ENCODE assay signal across 9 cellular contexts in the genomic region with DNA sequence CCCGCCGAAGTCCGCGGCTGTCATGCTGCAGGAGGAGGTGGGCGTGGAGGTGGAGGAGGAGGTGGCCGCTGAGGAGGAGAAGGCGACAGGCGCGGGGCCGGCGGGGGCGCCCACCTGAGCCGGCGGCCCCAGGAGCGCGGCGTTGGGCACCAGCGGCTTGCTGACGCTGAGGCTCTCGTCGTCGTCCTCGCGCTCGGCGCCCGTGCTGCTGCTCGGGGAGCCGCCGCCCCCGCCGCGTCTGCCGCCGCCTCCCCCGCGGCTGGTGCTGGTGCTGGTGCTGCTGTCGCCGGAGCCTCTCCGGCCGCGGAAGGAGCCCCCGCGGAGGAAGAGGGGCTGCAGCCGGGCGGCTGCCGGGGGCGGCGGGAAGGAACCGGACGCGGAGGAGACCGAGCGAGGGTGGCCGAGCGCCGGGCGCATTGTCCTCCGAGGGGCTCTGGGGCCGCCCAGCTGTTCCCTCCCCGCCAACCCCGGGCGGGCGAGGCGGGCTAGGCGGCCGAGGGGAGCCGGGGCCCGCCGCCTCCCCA. TPM values are rescaled to one million over a fixed set of nuclear protein-coding genes. Genes with fewer than 3 reads are reported as not detected.
DNase-seq lines count a peak whose midpoint lies in the region; ATAC-seq, FAIRE-seq and TF ChIP-seq lines count a peak whose summit lies in the region.
"Had no signal": no experiment of that assay in that cellular context is flagged by ENCODE, and none has a peak within 500 bp of the region (broad histone marks: within the 10 kb centered on the region; RNA-seq: fewer than 3 reads in every experiment).

No MANE protein-coding gene starts in this region.

- no peak for TF ChIP-seq POLR2A in GM12878 (IDR thresholded peaks at IDR 0.05; ENCODE audit: low read depth, low read length)

- H3K27ac ChIP-seq in HL-60 (replicated peaks), result no peak overlapping the region
- H3K27ac ChIP-seq in GM12878 (ENCODE audit: control insufficient read depth, insufficient read depth), result no peak overlapping the region
- peak overlapping the region in 1 of 2 donors; percentile 54 for H3K27ac ChIP-seq in lung (ENCODE audit: low read depth in 1 of 2, low read length in 1 of 2)

- no TSS peak for BruUV-seq in GM12878 (replicated peaks; lab: Mats Ljungman, UMichigan)

- H3K9me3 ChIP-seq in GM12878 (replicated peaks; ENCODE audit: control insufficient read depth, insufficient read depth, low read length) (no peaks in the 10 kb centered on the region), lung (ENCODE audit: control insufficient read depth in 2 of 2, insufficient read depth in 1 of 2, low read length in 1 of 2) (peaks cover 0 to 6% of the 10 kb centered on the region in 2 donors)

- H4K20me1 ChIP-seq in GM12878 (ENCODE audit: control insufficient read depth, insufficient read depth), result peaks cover 4% of the 10 kb centered on the region; the same call in 1 of the 2 replicates

- H3K27me3 ChIP-seq in BJ (ENCODE audit: control insufficient read depth, insufficient read depth, low read length) (peaks cover 10% of the 10 kb centered on the region), HL-60 (ENCODE audit: insufficient read depth, poor library complexity, severe bottlenecking) (peaks cover 6% of the 10 kb centered on the region), GM12878 (replicated peaks in 1 of 2; ENCODE audit: control insufficient read depth in 2 of 2, insufficient read depth in 2 of 2, low read length in 1 of 2) (peaks cover 4 to 10% of the 10 kb centered on the region in 2 experiments), lung (ENCODE audit: control insufficient read depth, insufficient read depth) (peaks cover 4% of the 10 kb centered on the region)

- no peak for FAIRE-seq in GM12878 (lab: Jason Lieb, UNC)
- FAIRE-seq: colon had no signal

- peaks cover 18% of the 10 kb centered on the region for H3K4me1 ChIP-seq in GM12878 (ENCODE audit: control insufficient read depth, insufficient read depth, low read length)
- H3K4me1 ChIP-seq in lung (ENCODE audit: control insufficient read depth in 2 of 2, insufficient read depth in 2 of 2, low read length in 2 of 2), result peaks cover 3 to 21% of the 10 kb centered on the region in 2 donors

- DNase-seq in BJ (ENCODE audit: low read depth) (no peak), HL-60 (ENCODE audit: low read depth in 1 of 2, low spot score in 1 of 2) (no peak), GM12878 (ENCODE audit: low read depth, low spot score) (no peak), lung (ENCODE audit: low spot score) (no peak), DMS153 (lab: John Stamatoyannopoulos, UW) (no peak)
- DNase-seq in effector CD8-positive, alpha-beta T cell (lab: John Stamatoyannopoulos, UW), result no peak
- no peak for DNase-seq in central memory CD4-positive, alpha-beta T cell

- CTCF ChIA-PET in BJ (lab: Yijun Ruan, JAX) (no interaction called here), GM12878 (lab: Yijun Ruan, JAX) (no interaction called here)

- TF ChIP-seq RAD21 in GM12878 (IDR thresholded peaks at IDR 0.05; ENCODE audit: insufficient read depth, low read depth, low read length), result no peak

- 4% methylated on average over 17 of the region's 70 CpGs for WGBS in GM12878 (ENCODE audit: insufficient coverage, insufficient replicate concordance, low lambda C conversion rate, missing lambda C conversion rate)
- WGBS in lung, 2 donors, result 1% methylated on average over 51 to 70 of the region's 70 CpGs

- H3K4me2 ChIP-seq in GM12878 (ENCODE audit: control insufficient read depth, insufficient read depth), result peak overlapping the region; percentile 44

- ATAC-seq in GM12878 (peak; percentile 17; the same call in 2 of the 3 replicates), lung (ENCODE audit: insufficient read depth, low FRiP score) (peak; percentile 22), GM19395 (IDR thresholded peaks at IDR 0.05; ENCODE audit: unreplicated experiment) (no peak)

- no peaks in the 10 kb centered on the region for H3K79me2 ChIP-seq in GM12878 (ENCODE audit: control insufficient read depth, insufficient read depth, low read length)

- POLR2A ChIA-PET in BJ (lab: Charles Lee) (no interaction called here), GM12878 (lab: Charles Lee) (no interaction called here)

- SMC1A ChIA-PET in GM12878 (lab: Charles Lee; ENCODE audit: uncharacterized antibody, unreplicated experiment), result no interaction called here

- RAD21 ChIA-PET in GM12878 (lab: Charles Lee; ENCODE audit: unreplicated experiment), result no interaction called here

- no peak overlapping the region for H3K9ac ChIP-seq in GM12878 (ENCODE audit: control insufficient read depth, insufficient read depth, low read length)

- no peak overlapping the region for H2AFZ ChIP-seq in GM12878 (ENCODE audit: control insufficient read depth, low read depth, low read length)

- in situ Hi-C loops in GM12878 (cut with MboI), result no loop called here

- TF ChIP-seq CTCF in BJ (IDR thresholded peaks at IDR 0.05; ENCODE audit: insufficient read depth, low read depth, low read length) (no peak), HL-60 (IDR thresholded peaks at IDR 0.05; ENCODE audit: insufficient read depth, low read length) (no peak), GM12878 (IDR thresholded peaks at IDR 0.05 in 2 of 3, conservative IDR thresholded peaks at IDR 0.05 in 1 of 3; ENCODE audit: control insufficient read depth in 2 of 3, extremely low read depth in 1 of 3, insufficient read depth in 1 of 3, low read depth in 3 of 3, low read length in 3 of 3) (no peak), lung (IDR thresholded peaks at IDR 0.05; ENCODE audit: control extremely low read depth, extremely low read depth) (no peak)

- H3K36me3 ChIP-seq in BJ (ENCODE audit: control insufficient read depth, insufficient read depth, low read length) (no peaks in the 10 kb centered on the region), GM12878 (ENCODE audit: control insufficient read depth in 2 of 2, insufficient read depth in 2 of 2, low read length in 1 of 2) (no peaks in the 10 kb centered on the region), lung (ENCODE audit: control insufficient read depth in 2 of 2, insufficient read depth in 2 of 2, low read length in 2 of 2) (no peaks in the 10 kb centered on the region)

- intact Hi-C loops in GM12878 (cut with micrococcal nuclease; ENCODE audit: unreplicated experiment), result no loop called here

- no peak for TF ChIP-seq EP300 in GM12878 (IDR thresholded peaks at IDR 0.05; ENCODE audit: borderline replicate concordance in 1 of 2, control insufficient read depth in 1 of 2, low read depth in 2 of 2, low read length in 2 of 2)

- peak overlapping the region; percentile 36 for H3K4me3 ChIP-seq in BJ (ENCODE audit: low read depth, low read length)
- H3K4me3 ChIP-seq in HL-60 (replicated peaks; ENCODE audit: insufficient read depth, low read length), result peak overlapping the region; percentile 48
- H3K4me3 ChIP-seq in GM12878, result peak overlapping the region; percentile 27; the same call in 1 of the 2 replicates
- H3K4me3 ChIP-seq in lung, result peak overlapping the region; percentile 24

RNA-seq across cellular contexts. Expression of gene TMEM121B, which starts 0.4 kb away (rescaled TPM):
- polyA plus RNA-seq in BJ (2011; rRNA removed) (0.04 and 0.05 TPM in 2 replicates), GM12878 (2011; rRNA removed) (not detected in 2 replicates), GM12878 (2014; fragmentation: Illumina TruSeq; extraction: Trizol) (0.06 and 0.13 TPM in 2 replicates), GM12878 (2014; fragmentation: Nextera tagmentation; extraction: Ambion mirVana) (under 1 TPM in 1 of 2 experiments, not detected in 1; 0.02 TPM), GM12878 (2014; rRNA removed) (0.04 and 0.10 TPM in 2 replicates), GM12878 (2016; fragmentation: Nextera tagmentation; extraction: Ambion mirVana) (not detected), lung (1 to 10 TPM in 1 of 2 donors, under 1 TPM in 1; 0.26 to 1.4 TPM)
- 0.10 and 0.19 TPM in 2 replicates for polyA minus RNA-seq in BJ (2011; rRNA and poly(A)+ RNA removed)
- total RNA-seq in GM12878 (2013; cell fraction: nucleolus; rRNA removed), result 0.10 and 0.12 TPM in 2 replicates
- total RNA-seq in GM12878 (2014; rRNA removed) (0.05 TPM in 1 of 2 replicates, not detected in the other), GM12878 (2014; rRNA removed; fragmentation: Illumina TruSeq; extraction: Trizol) (0.04 TPM in 1 of 2 replicates, not detected in the other), GM12878 (2021) (0.08 and 0.10 TPM in 2 replicates), lung (under 1 TPM; 0.46 to 0.67 TPM)
- not detected for polyA plus RNA-seq in GM12878 (2011; ENCODE audit: low read depth)
- polyA plus RNA-seq in GM12878 (2011; cell fraction: cytosol; rRNA removed), result 0.07 TPM in 1 of 2 replicates, not detected in the other
- 0.10 and 0.13 TPM in 2 replicates for polyA plus RNA-seq in GM12878 (2011; cell fraction: nucleus; rRNA removed)
- polyA plus RNA-seq in GM12878 (2012), result 0.03 and 0.04 TPM in 2 replicates
- not detected in 2 replicates for polyA minus RNA-seq in GM12878 (2011; rRNA and poly(A)+ RNA removed)
- not detected in 2 replicates for polyA minus RNA-seq in GM12878 (2011; cell fraction: cytosol; rRNA and poly(A)+ RNA removed)
- polyA minus RNA-seq in GM12878 (2011; cell fraction: nucleus; rRNA and poly(A)+ RNA removed), result 0.10 TPM in 1 of 2 replicates, not detected in the other

RNA-seq across cellular contexts. Expression of gene IL17RA, which starts 36.0 kb away (rescaled TPM):
- polyA plus RNA-seq in BJ (2011; rRNA removed) (20.7 and 27.0 TPM in 2 replicates), GM12878 (2011; rRNA removed) (5.9 and 9.9 TPM in 2 replicates), GM12878 (2014; fragmentation: Illumina TruSeq; extraction: Trizol) (3.8 and 5.1 TPM in 2 replicates), GM12878 (2014; fragmentation: Nextera tagmentation; extraction: Ambion mirVana) (under 1 TPM; 0.71 to 0.75 TPM), GM12878 (2014; rRNA removed) (4.1 and 4.7 TPM in 2 replicates), GM12878 (2016; fragmentation: Nextera tagmentation; extraction: Ambion mirVana) (1 to 10 TPM; 6.4 to 9.7 TPM), lung (10 to 100 TPM in 1 of 2 donors, 1 to 10 TPM in 1; 9.0 to 33.7 TPM)
- polyA minus RNA-seq in BJ (2011; rRNA and poly(A)+ RNA removed), result 8.8 and 13.0 TPM in 2 replicates
- 22.3 and 23.4 TPM in 2 replicates for total RNA-seq in GM12878 (2013; cell fraction: nucleolus; rRNA removed)
- total RNA-seq in GM12878 (2014; rRNA removed) (3.8 and 4.2 TPM in 2 replicates), GM12878 (2014; rRNA removed; fragmentation: Illumina TruSeq; extraction: Trizol) (3.0 and 3.1 TPM in 2 replicates), GM12878 (2021) (9.4 and 10.2 TPM in 2 replicates), lung (10 to 100 TPM; 11.5 to 45.1 TPM)
- 3.0 TPM for polyA plus RNA-seq in GM12878 (2011; ENCODE audit: low read depth)
- 9.3 and 11.0 TPM in 2 replicates for polyA plus RNA-seq in GM12878 (2011; cell fraction: cytosol; rRNA removed)
- 10.5 and 11.5 TPM in 2 replicates for polyA plus RNA-seq in GM12878 (2011; cell fraction: nucleus; rRNA removed)
- 5.1 and 5.8 TPM in 2 replicates for polyA plus RNA-seq in GM12878 (2012)
- 11.2 and 13.5 TPM in 2 replicates for polyA minus RNA-seq in GM12878 (2011; rRNA and poly(A)+ RNA removed)
- polyA minus RNA-seq in GM12878 (2011; cell fraction: cytosol; rRNA and poly(A)+ RNA removed), result 3.1 and 3.5 TPM in 2 replicates
- polyA minus RNA-seq in GM12878 (2011; cell fraction: nucleus; rRNA and poly(A)+ RNA removed), result 7.9 and 11.6 TPM in 2 replicates

RNA-seq across cellular contexts. Expression of gene HDHD5, which starts 38.3 kb away (rescaled TPM):
- polyA plus RNA-seq in BJ (2011; rRNA removed) (23.2 and 35.3 TPM in 2 replicates), GM12878 (2011; rRNA removed) (45.2 and 67.4 TPM in 2 replicates), GM12878 (2014; fragmentation: Illumina TruSeq; extraction: Trizol) (8.9 and 27.4 TPM in 2 replicates), GM12878 (2014; fragmentation: Nextera tagmentation; extraction: Ambion mirVana) (1 to 10 TPM; 1.7 to 7.7 TPM), GM12878 (2014; rRNA removed) (51.9 and 52.8 TPM in 2 replicates), GM12878 (2016; fragmentation: Nextera tagmentation; extraction: Ambion mirVana) (10 to 100 TPM; 67.3 to 68.0 TPM), lung (10 to 100 TPM; 19.8 to 49.2 TPM)
- 17.3 and 23.0 TPM in 2 replicates for polyA minus RNA-seq in BJ (2011; rRNA and poly(A)+ RNA removed)
- total RNA-seq in GM12878 (2013; cell fraction: nucleolus; rRNA removed), result 56.3 and 58.2 TPM in 2 replicates
- total RNA-seq in GM12878 (2014; rRNA removed) (47.8 and 54.1 TPM in 2 replicates), GM12878 (2014; rRNA removed; fragmentation: Illumina TruSeq; extraction: Trizol) (25.8 and 27.1 TPM in 2 replicates), GM12878 (2021) (46.4 and 47.0 TPM in 2 replicates), lung (10 to 100 TPM; 16.7 to 35.8 TPM)
- polyA plus RNA-seq in GM12878 (2011; ENCODE audit: low read depth), result 24.2 TPM
- 116 and 117 TPM in 2 replicates for polyA plus RNA-seq in GM12878 (2011; cell fraction: cytosol; rRNA removed)
- polyA plus RNA-seq in GM12878 (2011; cell fraction: nucleus; rRNA removed), result 86.4 and 97.9 TPM in 2 replicates
- 34.6 and 42.2 TPM in 2 replicates for polyA plus RNA-seq in GM12878 (2012)
- polyA minus RNA-seq in GM12878 (2011; rRNA and poly(A)+ RNA removed), result 30.0 and 58.2 TPM in 2 replicates
- 19.0 and 20.8 TPM in 2 replicates for polyA minus RNA-seq in GM12878 (2011; cell fraction: cytosol; rRNA and poly(A)+ RNA removed)
- 27.0 and 38.5 TPM in 2 replicates for polyA minus RNA-seq in GM12878 (2011; cell fraction: nucleus; rRNA and poly(A)+ RNA removed)
